Comparison of ENCODE assay signal across 15 cellular contexts in the genomic region with DNA sequence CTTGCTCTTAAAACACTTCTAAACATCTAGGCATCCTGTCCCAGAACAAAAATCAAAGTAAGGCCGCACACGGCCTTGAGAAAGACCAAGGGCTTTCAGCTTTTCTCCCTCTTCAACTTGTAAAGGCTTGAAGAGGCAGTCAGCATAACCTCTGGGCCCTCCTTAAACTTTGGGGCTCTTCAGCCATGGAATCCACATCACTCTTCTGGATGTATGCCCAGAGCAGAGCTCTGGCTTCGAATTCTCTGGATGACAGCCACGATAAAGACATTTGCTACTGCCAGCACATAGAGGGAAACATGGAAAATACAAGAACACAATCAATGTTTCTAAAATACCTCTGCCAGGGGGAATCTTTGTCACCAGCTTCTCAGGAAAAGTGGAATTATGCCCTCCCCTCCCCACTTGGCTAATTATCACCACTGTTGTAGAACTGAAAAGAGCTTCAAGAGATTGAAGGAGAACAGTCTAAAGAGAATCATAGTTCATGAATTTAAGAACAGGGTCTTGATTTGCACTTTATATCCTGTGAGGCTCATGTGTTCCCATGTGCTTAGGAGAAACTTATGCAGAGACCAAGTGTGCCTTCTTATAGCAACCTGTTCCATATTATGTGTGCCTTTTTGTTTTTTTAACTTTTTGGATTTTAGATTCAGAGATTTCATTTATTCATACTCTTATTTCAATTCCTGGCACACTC. TPM values are rescaled to one million over a fixed set of nuclear protein-coding genes. Genes with fewer than 3 reads are reported as not detected.
DNase-seq lines count a peak whose midpoint lies in the region; ATAC-seq, FAIRE-seq and TF ChIP-seq lines count a peak whose summit lies in the region.
"Had no signal": no experiment of that assay in that cellular context is flagged by ENCODE, and none has a peak within 500 bp of the region (broad histone marks: within the 10 kb centered on the region; RNA-seq: fewer than 3 reads in every experiment).

No MANE protein-coding gene starts in this region.

- no peak overlapping the region for H3K4me2 ChIP-seq in HepG2 (ENCODE audit: low read depth, low read length)

- BruUV-seq in HepG2 (replicated peaks; lab: Mats Ljungman, UMichigan): no TSS peak

- H3K79me2 ChIP-seq in HepG2 (ENCODE audit: insufficient read depth, low read length): no peaks in the 10 kb centered on the region

- intact Hi-C loops in HepG2 (cut with micrococcal nuclease; ENCODE audit: unreplicated experiment): no loop called here
- intact Hi-C loops in CD14-positive monocyte (cut with micrococcal nuclease): no loop called here

- WGBS in liver: 55% methylated on average over 4 of the region's 4 CpGs
- 64% methylated on average over 4 of the region's 4 CpGs for WGBS in HepG2 (ENCODE audit: low lambda C conversion rate)

- H3K9me3 ChIP-seq in liver (ENCODE audit: control insufficient read depth in 4 of 4, low read length in 3 of 4) (no peaks in the 10 kb centered on the region), HepG2 (ENCODE audit: low read length) (no peaks in the 10 kb centered on the region), HAP-1 (no peaks in the 10 kb centered on the region)

- ATAC-seq in HepG2 (no peak), esophagus mucosa (no peak)
- ATAC-seq: naive thymus-derived CD8-positive, alpha-beta T cell; stimulated activated naive B cell treated with anti-CD40 and anti-IgM and Interleukin-4, amounts not matched to agents 10 μg/mL and 1 μg/mL and 100 μg/mL, for 72 hours had no signal

- peaks cover 0 to 2% (median 0%) of the 10 kb centered on the region in 3 donors for H3K27me3 Mint-ChIP-seq in CD14-positive monocyte (ENCODE audit: low read depth in 3 of 3)
- H3K27me3 Mint-ChIP-seq: activated CD4-positive, alpha-beta memory T cell treated with anti-CD3 and anti-CD28 coated beads for 36 hours; naive thymus-derived CD8-positive, alpha-beta T cell; stimulated activated naive B cell treated with anti-CD40 and anti-IgM and Interleukin-4, amounts not matched to agents 10 μg/mL and 1 μg/mL and 100 μg/mL, for 72 hours had no signal

- CTCF ChIA-PET in HepG2 (lab: Yijun Ruan, JAX; ENCODE audit: low intra/inter-chr PET ratio, low total read pairs): no interaction called here

- no peaks in the 10 kb centered on the region for H3K4me1 Mint-ChIP-seq in CD14-positive monocyte
- H3K4me1 Mint-ChIP-seq: naive thymus-derived CD8-positive, alpha-beta T cell; stimulated activated naive B cell treated with anti-CD40 and anti-IgM and Interleukin-4, amounts not matched to agents 10 μg/mL and 1 μg/mL and 100 μg/mL, for 72 hours had no signal

- H3K9me3 Mint-ChIP-seq in CD14-positive monocyte: no peaks in the 10 kb centered on the region
- H3K9me3 Mint-ChIP-seq: activated CD4-positive, alpha-beta memory T cell treated with anti-CD3 and anti-CD28 coated beads for 36 hours; naive thymus-derived CD8-positive, alpha-beta T cell had no signal

- H3K9ac ChIP-seq in liver (ENCODE audit: low read depth in 1 of 2, low read length in 2 of 2): no peak overlapping the region
- no peak overlapping the region for H3K9ac ChIP-seq in HepG2 (ENCODE audit: insufficient read depth, low read depth, low read length)

- H3K27ac ChIP-seq in liver (ENCODE audit: low read depth in 1 of 2, low read length in 2 of 2): no peak overlapping the region
- H3K27ac ChIP-seq in HepG2 (ENCODE audit: extremely low read length, insufficient read depth, low read length): no peak overlapping the region
- H3K27ac ChIP-seq: dorsolateral prefrontal cortex had no signal

- no peak for FAIRE-seq in HepG2 (lab: Jason Lieb, UNC)

- no peaks in the 10 kb centered on the region for H3K27me3 ChIP-seq in liver (ENCODE audit: control insufficient read depth in 4 of 4, insufficient read depth in 4 of 4, low read length in 3 of 4)
- no peaks in the 10 kb centered on the region; a peak in 2 of 5 replicates for H3K27me3 ChIP-seq in HepG2 (ENCODE audit: control insufficient read depth in 1 of 2, insufficient read depth in 2 of 2, low read length in 2 of 2)
- no peaks in the 10 kb centered on the region for H3K27me3 ChIP-seq in HAP-1 (ENCODE audit: low read depth)
- H3K27me3 ChIP-seq: dorsolateral prefrontal cortex had no signal

- TF ChIP-seq RAD21 in liver (IDR thresholded peaks at IDR 0.05) (peak in 1 of 2 donors; percentile 53), HepG2 (CRISPR knock-in tag; IDR thresholded peaks at IDR 0.05) (no peak)

- H3K4me3 ChIP-seq in liver (ENCODE audit: low read depth in 1 of 3, low read length in 3 of 3) (no peak overlapping the region), HepG2 (replicated peaks in 1 of 3; ENCODE audit: insufficient read depth in 1 of 3, low read depth in 2 of 3, low read length in 3 of 3) (no peak overlapping the region), HAP-1 (no peak overlapping the region)
- H3K4me3 ChIP-seq: dorsolateral prefrontal cortex had no signal

- H2AFZ ChIP-seq in HepG2 (ENCODE audit: low read length): no peak overlapping the region

- no peaks in the 10 kb centered on the region for H3K36me3 ChIP-seq in liver (ENCODE audit: control insufficient read depth in 4 of 4, insufficient read depth in 3 of 4, low read depth in 1 of 4, low read length in 3 of 4)
- no peaks in the 10 kb centered on the region for H3K36me3 ChIP-seq in HepG2 (replicated peaks in 1 of 2; ENCODE audit: control insufficient read depth in 1 of 2, insufficient read depth in 2 of 2, low read length in 2 of 2)
- no peaks in the 10 kb centered on the region for H3K36me3 ChIP-seq in HAP-1 (replicated peaks)

- no peaks in the 10 kb centered on the region for H4K20me1 ChIP-seq in HepG2 (ENCODE audit: insufficient read depth, low read length)

- in situ Hi-C loops in HepG2 (cut with HindIII; ENCODE audit: extremely low pct_ligation_motif_present, low pct_unique_long_range_greater_than_20kb): no loop called here
- in situ Hi-C loops in HAP-1 (cut with MboI; ENCODE audit: low sequenced_read_pairs): no loop called here

- H3K4me3 Mint-ChIP-seq in CD14-positive monocyte: no peak overlapping the region
- H3K4me3 Mint-ChIP-seq: activated CD4-positive, alpha-beta memory T cell treated with anti-CD3 and anti-CD28 coated beads for 36 hours; naive thymus-derived CD8-positive, alpha-beta T cell; stimulated activated naive B cell treated with anti-CD40 and anti-IgM and Interleukin-4, amounts not matched to agents 10 μg/mL and 1 μg/mL and 100 μg/mL, for 72 hours had no signal

- H3K27ac Mint-ChIP-seq in CD14-positive monocyte: peak overlapping the region in 1 of 7 donors; percentile 42
- H3K27ac Mint-ChIP-seq: activated CD4-positive, alpha-beta memory T cell treated with anti-CD3 and anti-CD28 coated beads for 36 hours; stimulated activated naive B cell treated with anti-CD40 and anti-IgM and Interleukin-4, amounts not matched to agents 10 μg/mL and 1 μg/mL and 100 μg/mL, for 72 hours had no signal

- POLR2A ChIA-PET in HepG2 (lab: Yijun Ruan, JAX): no interaction called here

- TF ChIP-seq CTCF in liver (IDR thresholded peaks at IDR 0.05; ENCODE audit: low read depth, low read length, missing input control) (no peak), HepG2 (CRISPR knock-in tag; IDR thresholded peaks at IDR 0.05) (no peak), CD14-positive monocyte (IDR thresholded peaks at IDR 0.05) (no peak)

- DNase-seq in HepG2 (ENCODE audit: low spot score) (no peak), fibroblast of the conjunctiva (ENCODE audit: low read depth) (peak; percentile 46), mucosa of gallbladder (ENCODE audit: low spot score) (peak; percentile 50), HAP-1 (ENCODE audit: low spot score in 2 of 2) (no peak), NOMO-1 treated with DMSO at 0.1 percent for 48 hours (lab: John Stamatoyannopoulos, UW; ENCODE audit: unreplicated experiment) (no peak), CD14-positive monocyte (ENCODE audit: low spot score) (no peak)
- DNase-seq: activated CD4-positive, alpha-beta memory T cell treated with anti-CD3 and anti-CD28 coated beads for 36 hours; activated naive CD4-positive, alpha-beta T cell; naive thymus-derived CD8-positive, alpha-beta T cell; NCI-H1417 treated with DMSO at 0.1 percent for 48 hours; stimulated activated naive B cell treated with anti-CD40 and anti-IgM and Interleukin-4, amounts not matched to agents 10 μg/mL and 1 μg/mL and 100 μg/mL, for 72 hours had no signal

- TF ChIP-seq EP300 in HepG2 (IDR thresholded peaks at IDR 0.05; ENCODE audit: low read depth in 2 of 2, low read length in 2 of 2): no peak
- TF ChIP-seq EP300 in HepG2 (CRISPR knock-in tag; IDR thresholded peaks at IDR 0.05; ENCODE audit: borderline replicate concordance): no peak

- H3K4me1 ChIP-seq in liver (ENCODE audit: control insufficient read depth in 4 of 4, insufficient read depth in 4 of 4, low read length in 3 of 4) (peaks cover under 1 to 13% (median 10%) of the 10 kb centered on the region in 4 donors), HepG2 (ENCODE audit: insufficient read depth, low read length) (peaks cover 48% of the 10 kb centered on the region), HAP-1 (no peaks in the 10 kb centered on the region)

- H3K36me3 Mint-ChIP-seq in CD14-positive monocyte: no peaks in the 10 kb centered on the region
- H3K36me3 Mint-ChIP-seq: activated CD4-positive, alpha-beta memory T cell treated with anti-CD3 and anti-CD28 coated beads for 36 hours; naive thymus-derived CD8-positive, alpha-beta T cell; stimulated activated naive B cell treated with anti-CD40 and anti-IgM and Interleukin-4, amounts not matched to agents 10 μg/mL and 1 μg/mL and 100 μg/mL, for 72 hours had no signal

- no peak for TF ChIP-seq POLR2A in HepG2 (IDR thresholded peaks at IDR 0.05; ENCODE audit: insufficient read depth in 1 of 2, low read depth in 2 of 2, low read length in 2 of 2)

RNA-seq across cellular contexts. Expression of gene DPT, which starts 39.0 kb away (rescaled TPM):
- total RNA-seq in liver: 1 to 10 TPM in 1 of 2 donors, under 1 TPM in 1; 0.42 to 4.6 TPM
- polyA plus RNA-seq in liver: 1 to 10 TPM; 1.3 to 5.0 TPM
- total RNA-seq in HepG2 (2016; rRNA removed; fragmentation: Illumina TruSeq; extraction: Trizol): not detected in 2 replicates
- total RNA-seq in HepG2 (2016; cell fraction: cytosol; rRNA removed; fragmentation: Illumina TruSeq; extraction: Trizol; ENCODE audit: low read depth): not detected in 2 replicates
- total RNA-seq in HepG2 (2016; cell fraction: insoluble cytoplasmic fraction; rRNA removed; fragmentation: Illumina TruSeq; extraction: Trizol): not detected in 2 replicates
- not detected in 2 replicates for total RNA-seq in HepG2 (2016; cell fraction: membrane; rRNA removed; fragmentation: Illumina TruSeq; extraction: Trizol)
- total RNA-seq in HepG2 (2016; cell fraction: nucleus; rRNA removed; fragmentation: Illumina TruSeq; extraction: Trizol): not detected in 2 replicates
- 0.04 TPM in 1 of 2 replicates, not detected in the other for polyA plus RNA-seq in HepG2 (2011; rRNA removed)
- not detected in 2 replicates for polyA plus RNA-seq in HepG2 (2011; cell fraction: cytosol; rRNA removed)
- not detected in 2 replicates for polyA plus RNA-seq in HepG2 (2011; cell fraction: nucleus; rRNA removed)
- not detected in 2 replicates for polyA plus RNA-seq in HepG2 (2012)
- not detected in 2 replicates for polyA plus RNA-seq in HepG2 (2016; cell fraction: cytosol; fragmentation: Illumina TruSeq; extraction: Trizol; ENCODE audit: low read depth)
- not detected in 2 replicates for polyA plus RNA-seq in HepG2 (2016; cell fraction: insoluble cytoplasmic fraction; fragmentation: Illumina TruSeq; extraction: Trizol; ENCODE audit: low read depth)
- polyA plus RNA-seq in HepG2 (2016; cell fraction: membrane; fragmentation: Illumina TruSeq; extraction: Trizol; ENCODE audit: low read depth): not detected in 2 replicates
- not detected in 2 replicates for polyA plus RNA-seq in HepG2 (2016; cell fraction: nucleus; fragmentation: Illumina TruSeq; extraction: Trizol; ENCODE audit: insufficient read depth, low read depth)
- not detected in 2 replicates for polyA minus RNA-seq in HepG2 (2011; rRNA and poly(A)+ RNA removed; ENCODE audit: low replicate concordance)
- not detected in 2 replicates for polyA minus RNA-seq in HepG2 (2011; cell fraction: cytosol; rRNA and poly(A)+ RNA removed)
- polyA minus RNA-seq in HepG2 (2011; cell fraction: nucleus; rRNA and poly(A)+ RNA removed): not detected in 2 replicates
- total RNA-seq in mucosa of gallbladder: 30.7 TPM
- not detected for polyA plus RNA-seq in CD14-positive monocyte
- total RNA-seq in esophagus mucosa: 0.56 TPM
- total RNA-seq: activated CD4-positive, alpha-beta memory T cell treated with anti-CD3 and anti-CD28 coated beads for 36 hours; HT1080; naive thymus-derived CD8-positive, alpha-beta T cell had no signal
- polyA plus RNA-seq: naive thymus-derived CD8-positive, alpha-beta T cell had no signal

Comparison
In these comparisons a context has a peak if more than half of its experiments do, and no peak if none do; other contexts are left out.
1. DNase-seq: peak in fibroblast of the conjunctiva (single experiment) and mucosa of gallbladder (single experiment); none in HepG2 (single experiment), HAP-1 (0 of 2), NOMO-1 treated with DMSO at 0.1 percent for 48 hours (single experiment) and CD14-positive monocyte (single experiment).